13 cellular contexts compared by ENCODE assay signal in the genomic region with DNA sequence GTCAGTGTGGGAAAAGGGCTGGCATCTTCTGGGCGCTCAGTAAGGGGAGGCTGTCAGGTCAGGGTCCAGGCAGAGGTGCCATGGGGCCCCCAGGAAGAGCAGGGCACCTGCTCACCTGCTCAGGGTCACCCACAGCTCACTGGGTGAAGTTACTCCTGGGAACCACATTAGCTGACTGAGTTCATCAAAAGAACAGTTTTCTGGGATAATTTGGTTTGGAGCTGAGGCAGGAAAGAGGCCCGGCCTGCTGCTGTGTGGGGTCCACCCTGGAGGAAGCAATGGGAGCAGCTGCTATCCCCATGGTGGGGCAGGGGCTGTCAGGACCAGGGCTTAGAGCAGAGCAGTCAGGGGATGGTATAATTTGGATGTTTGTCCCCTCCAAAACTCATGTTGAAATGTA.
DNase-seq lines count a peak whose midpoint lies in the region; ATAC-seq and TF ChIP-seq lines count a peak whose summit lies in the region.
"Had no signal": no experiment of that assay in that cellular context is flagged by ENCODE, and none has a peak within 500 bp of the region (broad histone marks: within the 10 kb centered on the region; RNA-seq: fewer than 3 reads in every experiment).

No MANE protein-coding gene starts in this region.

- intact Hi-C loops in cardiac septum (cut with DNase I): no loop called here
- intact Hi-C loops in heart left ventricle (cut with DNase I): no loop called here
- intact Hi-C loops in posterior vena cava (cut with DNase I): no loop called here
- intact Hi-C loops in colonic mucosa (cut with DNase I): no loop called here

- H3K9me3 ChIP-seq in heart left ventricle (no peaks in the 10 kb centered on the region), colonic mucosa (no peaks in the 10 kb centered on the region)

- H3K27ac ChIP-seq in heart left ventricle (no peak overlapping the region), colonic mucosa (no peak overlapping the region)
- H3K27ac ChIP-seq: BLaER1 treated with 17β-estradiol and CSF1 and Interleukin-3, amounts not matched to agents 10 nM and 100 nM had no signal

- H3K4me1 ChIP-seq in heart left ventricle (no peaks in the 10 kb centered on the region), colonic mucosa (no peaks in the 10 kb centered on the region)
- H3K4me1 ChIP-seq: BLaER1 treated with 17β-estradiol and CSF1 and Interleukin-3, amounts not matched to agents 10 nM and 100 nM had no signal

- no peak overlapping the region for H3K4me3 ChIP-seq in heart left ventricle
- H3K4me3 ChIP-seq in colonic mucosa: no peak overlapping the region
- H3K4me3 ChIP-seq: BLaER1 treated with 17β-estradiol and CSF1 and Interleukin-3, amounts not matched to agents 10 nM and 100 nM had no signal

- ATAC-seq in heart left ventricle (no peak), HG03571 (IDR thresholded peaks at IDR 0.05; ENCODE audit: unreplicated experiment) (no peak)
- ATAC-seq: CD8-positive, alpha-beta T cell had no signal

- DNase-seq in cardiac septum (ENCODE audit: low spot score) (peak; percentile 63), heart left ventricle (no peak), mesenteric fat pad (ENCODE audit: low spot score) (peak; percentile 67), posterior vena cava (ENCODE audit: low spot score) (peak; percentile 30), colonic mucosa (no peak), NCI-H1092 treated with DMSO at 0.1 percent for 48 hours (lab: John Stamatoyannopoulos, UW) (no peak)
- DNase-seq in stimulated activated CD4-positive, alpha-beta T cell treated with anti-CD3 and anti-CD28 coated beads, Interleukin-4, amount 100 ng/mL, for 1 hour: no peak
- DNase-seq: Calu3; CD8-positive, alpha-beta T cell; DMS 273 treated with DMSO at 0.1 percent for 48 hours; H9 had no signal

- H3K36me3 ChIP-seq in heart left ventricle (no peaks in the 10 kb centered on the region), colonic mucosa (no peaks in the 10 kb centered on the region)
- H3K36me3 ChIP-seq: BLaER1 treated with 17β-estradiol and CSF1 and Interleukin-3, amounts not matched to agents 10 nM and 100 nM had no signal

- H3K27me3 ChIP-seq in heart left ventricle: peaks cover 0 to 6% (median 0%) of the 10 kb centered on the region in 9 donors
- H3K27me3 ChIP-seq in colonic mucosa: no peaks in the 10 kb centered on the region
- H3K27me3 ChIP-seq: BLaER1 treated with 17β-estradiol and CSF1 and Interleukin-3, amounts not matched to agents 10 nM and 100 nM had no signal

- no peak overlapping the region for H3K9ac ChIP-seq in colonic mucosa (ENCODE audit: low read depth in 2 of 2, low read length in 2 of 2)
- H3K9ac ChIP-seq: BLaER1 treated with 17β-estradiol and CSF1 and Interleukin-3, amounts not matched to agents 10 nM and 100 nM had no signal

- TF ChIP-seq CTCF in heart left ventricle (IDR thresholded peaks at IDR 0.05): no peak
- no peak for TF ChIP-seq CTCF in colonic mucosa (IDR thresholded peaks at IDR 0.05)

- WGBS in heart left ventricle, 4 donors: 79 to 97% (median 85%) methylated on average over 2 of the region's 2 CpGs

- TF ChIP-seq POLR2A in heart left ventricle (IDR thresholded peaks at IDR 0.05): no peak

Comparison
In these comparisons a context has a peak if more than half of its experiments do, and no peak if none do; other contexts are left out.
1. DNase-seq: peak in cardiac septum (single experiment), mesenteric fat pad (single experiment) and posterior vena cava (single experiment); none in heart left ventricle (0 of 5), colonic mucosa (single experiment), stimulated activated CD4-positive, alpha-beta T cell treated with anti-CD3 and anti-CD28 coated beads, Interleukin-4, amount 100 ng/mL, for 1 hour (single experiment) and NCI-H1092 treated with DMSO at 0.1 percent for 48 hours (single experiment).